Comparison of ENCODE assay signal across 1 cellular context in genomic region chr2:28909655-28910054, GRCh38.
A peak's percentile ranks its signal among the peaks of the same experiment; 100 is the strongest.
TF ChIP-seq lines count a peak whose summit lies in the region.

No MANE protein-coding gene starts in this region.

TF ChIP-seq in K562, 482 proteins besides CTCF, POLR2A, EP300 and RAD21:
- no peak for TF ChIP-seq HDAC1 (IDR thresholded peaks at IDR 0.05)
- peak; percentile 46 for TF ChIP-seq ZNF121 (CRISPR knock-in tag; conservative IDR thresholded peaks at IDR 0.05)
- TF ChIP-seq ZNF354B (CRISPR knock-in tag; IDR thresholded peaks at IDR 0.05), result no peak
- TF ChIP-seq TEAD2 (tag; IDR thresholded peaks at IDR 0.05), result no peak
- TF ChIP-seq ZFX (CRISPR knock-in tag; IDR thresholded peaks at IDR 0.05), result no peak
- TF ChIP-seq RBM34 (IDR thresholded peaks at IDR 0.05; ENCODE audit: borderline replicate concordance, insufficient read depth, low read length), result no peak
